8 cellular contexts compared by ENCODE assay signal in the genomic region with DNA sequence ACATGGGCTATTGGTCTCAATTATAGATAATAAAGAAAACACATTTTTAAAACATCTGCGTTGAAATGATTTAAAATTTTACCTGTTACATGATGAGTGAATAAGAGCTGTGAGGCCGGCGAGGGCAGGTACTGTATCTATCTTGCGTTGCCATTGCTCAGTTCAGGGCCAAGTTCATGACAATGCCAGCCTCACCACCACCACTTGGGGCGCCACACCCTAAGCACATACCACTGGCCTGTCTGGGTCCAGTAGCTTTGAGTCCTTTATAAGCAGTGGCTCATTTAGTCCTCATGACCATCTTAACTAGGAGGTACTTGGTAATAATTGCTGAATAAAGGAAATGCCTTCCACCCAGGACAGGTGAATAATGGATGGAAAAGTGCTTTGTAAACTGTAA. TPM values are rescaled to one million over a fixed set of nuclear protein-coding genes. Genes with fewer than 3 reads are reported as not detected.
DNase-seq lines count a peak whose midpoint lies in the region; ATAC-seq and TF ChIP-seq lines count a peak whose summit lies in the region.
"Had no signal": no experiment of that assay in that cellular context is flagged by ENCODE, and none has a peak within 500 bp of the region (broad histone marks: within the 10 kb centered on the region; RNA-seq: fewer than 3 reads in every experiment).

No MANE protein-coding gene starts in this region.

- no peak for TF ChIP-seq POLR2A in vagina (IDR thresholded peaks at IDR 0.05)

- no peaks in the 10 kb centered on the region for H3K9me2 ChIP-seq in Karpas-422 (replicated peaks; ENCODE audit: insufficient read depth, low read length)

- no peaks in the 10 kb centered on the region for H3K36me3 Mint-ChIP-seq in stimulated activated memory B cell treated with anti-CD40 and anti-IgM and Interleukin-4, amounts not matched to agents 10 μg/mL and 1 μg/mL and 100 μg/mL, for 72 hours
- H3K36me3 Mint-ChIP-seq in activated T-helper 2 cell treated with anti-CD3 and anti-CD28 coated beads, Interferon-gamma antibody, Interleukin-2, Interleukin-4, amounts not matched to agents 10 μg/mL and 5 μg/mL and 100 μg/mL, durations not matched to agents 14 hours and 24 hours and 36 hours (ENCODE audit: low read depth), result peaks cover 3% of the 10 kb centered on the region

- H3K27me3 Mint-ChIP-seq in stimulated activated memory B cell treated with anti-CD40 and anti-IgM and Interleukin-4, amounts not matched to agents 10 μg/mL and 1 μg/mL and 100 μg/mL, for 72 hours, result peaks cover 35% of the 10 kb centered on the region
- H3K27me3 Mint-ChIP-seq in activated T-helper 2 cell treated with anti-CD3 and anti-CD28 coated beads, Interferon-gamma antibody, Interleukin-2, Interleukin-4, amounts not matched to agents 10 μg/mL and 5 μg/mL and 100 μg/mL, durations not matched to agents 14 hours and 24 hours and 36 hours (ENCODE audit: low read depth), result no peaks in the 10 kb centered on the region

- no peaks in the 10 kb centered on the region for H3K36me3 ChIP-seq in Karpas-422 (ENCODE audit: insufficient read depth, low read length)
- no peaks in the 10 kb centered on the region for H3K36me3 ChIP-seq in vagina
- H3K36me3 ChIP-seq: neutrophil had no signal

- no peaks in the 10 kb centered on the region for H3K9me3 ChIP-seq in Karpas-422 (ENCODE audit: low read length)
- no peaks in the 10 kb centered on the region for H3K9me3 ChIP-seq in vagina
- H3K9me3 ChIP-seq: neutrophil had no signal

- H3K4me1 ChIP-seq in Karpas-422 (ENCODE audit: low read length) (peaks cover 13% of the 10 kb centered on the region), vagina (peaks cover 28% of the 10 kb centered on the region)

- H3K9me3 Mint-ChIP-seq in stimulated activated memory B cell treated with anti-CD40 and anti-IgM and Interleukin-4, amounts not matched to agents 10 μg/mL and 1 μg/mL and 100 μg/mL, for 72 hours, result peaks cover 3% of the 10 kb centered on the region
- H3K9me3 Mint-ChIP-seq in activated T-helper 2 cell treated with anti-CD3 and anti-CD28 coated beads, Interferon-gamma antibody, Interleukin-2, Interleukin-4, amounts not matched to agents 10 μg/mL and 5 μg/mL and 100 μg/mL, durations not matched to agents 14 hours and 24 hours and 36 hours, result peaks cover 4% of the 10 kb centered on the region

- DNase-seq in GDM1 (lab: John Stamatoyannopoulos, UW), result peak; percentile 21
- DNase-seq in Karpas-422, result peak; percentile 86
- DNase-seq in glomerular visceral epithelial cell (ENCODE audit: extremely low spot score), result peak; percentile 40
- no peak for DNase-seq in activated T-helper 2 cell treated with anti-CD3 and anti-CD28 coated beads, Interferon-gamma antibody, Interleukin-2, Interleukin-4, amounts not matched to agents 10 μg/mL and 5 μg/mL and 100 μg/mL, durations not matched to agents 14 hours and 24 hours and 36 hours (ENCODE audit: low spot score)
- DNase-seq in vagina (ENCODE audit: extremely low spot score in 2 of 2), result no peak

- H3K27me3 ChIP-seq in Karpas-422 (ENCODE audit: low read length) (no peaks in the 10 kb centered on the region), vagina (no peaks in the 10 kb centered on the region)

- H3K79me2 ChIP-seq in Karpas-422 (ENCODE audit: low read length), result no peaks in the 10 kb centered on the region

- no peak overlapping the region for H3K9ac ChIP-seq in Karpas-422 (ENCODE audit: low read length)

- no peak overlapping the region for H3K4me3 ChIP-seq in Karpas-422 (ENCODE audit: low read length)
- no peak overlapping the region for H3K4me3 ChIP-seq in vagina

- H3K27ac ChIP-seq in Karpas-422 (ENCODE audit: low read length) (no peak overlapping the region), VCaP (no peak overlapping the region), vagina (no peak overlapping the region)
- H3K27ac ChIP-seq: neutrophil had no signal

- peak; percentile 50; the same call in 1 of the 2 replicates for TF ChIP-seq CTCF in VCaP (conservative IDR thresholded peaks at IDR 0.05)
- TF ChIP-seq CTCF in vagina (IDR thresholded peaks at IDR 0.05), result no peak

- H3K4me2 ChIP-seq in Karpas-422 (ENCODE audit: low read depth, low read length, poor library complexity, severe bottlenecking), result no peak overlapping the region

- ATAC-seq in stimulated activated memory B cell treated with anti-CD40 and anti-IgM and Interleukin-4, amounts not matched to agents 10 μg/mL and 1 μg/mL and 100 μg/mL, for 72 hours, result peak; percentile 53

- H3K4me3 Mint-ChIP-seq in stimulated activated memory B cell treated with anti-CD40 and anti-IgM and Interleukin-4, amounts not matched to agents 10 μg/mL and 1 μg/mL and 100 μg/mL, for 72 hours, result no peak overlapping the region
- H3K4me3 Mint-ChIP-seq in activated T-helper 2 cell treated with anti-CD3 and anti-CD28 coated beads, Interferon-gamma antibody, Interleukin-2, Interleukin-4, amounts not matched to agents 10 μg/mL and 5 μg/mL and 100 μg/mL, durations not matched to agents 14 hours and 24 hours and 36 hours (ENCODE audit: low read depth), result no peak overlapping the region

- H3K4me1 Mint-ChIP-seq in stimulated activated memory B cell treated with anti-CD40 and anti-IgM and Interleukin-4, amounts not matched to agents 10 μg/mL and 1 μg/mL and 100 μg/mL, for 72 hours, result peaks cover 22% of the 10 kb centered on the region
- peaks cover 43% of the 10 kb centered on the region for H3K4me1 Mint-ChIP-seq in activated T-helper 2 cell treated with anti-CD3 and anti-CD28 coated beads, Interferon-gamma antibody, Interleukin-2, Interleukin-4, amounts not matched to agents 10 μg/mL and 5 μg/mL and 100 μg/mL, durations not matched to agents 14 hours and 24 hours and 36 hours (ENCODE audit: low read depth)

- H3K27ac Mint-ChIP-seq in stimulated activated memory B cell treated with anti-CD40 and anti-IgM and Interleukin-4, amounts not matched to agents 10 μg/mL and 1 μg/mL and 100 μg/mL, for 72 hours, result no peak overlapping the region
- H3K27ac Mint-ChIP-seq in activated T-helper 2 cell treated with anti-CD3 and anti-CD28 coated beads, Interferon-gamma antibody, Interleukin-2, Interleukin-4, amounts not matched to agents 10 μg/mL and 5 μg/mL and 100 μg/mL, durations not matched to agents 14 hours and 24 hours and 36 hours, result no peak overlapping the region

- no peak overlapping the region for H2AFZ ChIP-seq in Karpas-422 (ENCODE audit: low read length)

- H4K20me1 ChIP-seq in Karpas-422 (ENCODE audit: insufficient read depth, low read depth, low read length), result no peaks in the 10 kb centered on the region

- intact Hi-C loops in activated T-helper 2 cell treated with anti-CD3 and anti-CD28 coated beads, Interferon-gamma antibody, Interleukin-2, Interleukin-4, amounts not matched to agents 10 μg/mL and 5 μg/mL and 100 μg/mL, durations not matched to agents 14 hours and 24 hours and 36 hours (cut with micrococcal nuclease), result loop anchor here (2.0 kb wide), 3 partner anchors 17 to 281 kb away; partner anchors contain the start of gene APOL6
- intact Hi-C loops in vagina (cut with DNase I), result loop anchor here (10.0 kb wide), 1 partner anchor 493 kb away; no protein-coding TSS in a partner anchor

RNA-seq across cellular contexts. Expression of gene MB, which starts 14.5 kb away (rescaled TPM):
- total RNA-seq in Karpas-422 (2014; rRNA removed; shearing (Covaris generic); ENCODE audit: low replicate concordance), result not detected in 2 replicates
- 0.50 and 0.67 TPM in 2 replicates for total RNA-seq in activated T-helper 2 cell treated with anti-CD3 and anti-CD28 coated beads, Interferon-gamma antibody, Interleukin-2, Interleukin-4, amounts not matched to agents 10 μg/mL and 5 μg/mL and 100 μg/mL, durations not matched to agents 14 hours and 24 hours and 36 hours
- total RNA-seq in vagina, result not detected

RNA-seq across cellular contexts. Expression of gene APOL6, which starts 16.6 kb away (rescaled TPM):
- 0.11 and 0.37 TPM in 2 replicates for total RNA-seq in Karpas-422 (2014; rRNA removed; shearing (Covaris generic); ENCODE audit: low replicate concordance)
- 21.2 and 21.9 TPM in 2 replicates for total RNA-seq in activated T-helper 2 cell treated with anti-CD3 and anti-CD28 coated beads, Interferon-gamma antibody, Interleukin-2, Interleukin-4, amounts not matched to agents 10 μg/mL and 5 μg/mL and 100 μg/mL, durations not matched to agents 14 hours and 24 hours and 36 hours
- 11.5 TPM for total RNA-seq in vagina

Comparison
In these comparisons a context has a peak if more than half of its experiments do, and no peak if none do; other contexts are left out.
1. DNase-seq: peak in GDM1 (single experiment), Karpas-422 (single experiment) and glomerular visceral epithelial cell (single experiment); none in activated T-helper 2 cell treated with anti-CD3 and anti-CD28 coated beads, Interferon-gamma antibody, Interleukin-2, Interleukin-4, amounts not matched to agents 10 μg/mL and 5 μg/mL and 100 μg/mL, durations not matched to agents 14 hours and 24 hours and 36 hours (single experiment) and vagina (0 of 2).